ENCODE assay signal across 1 cellular context in the genomic region with DNA sequence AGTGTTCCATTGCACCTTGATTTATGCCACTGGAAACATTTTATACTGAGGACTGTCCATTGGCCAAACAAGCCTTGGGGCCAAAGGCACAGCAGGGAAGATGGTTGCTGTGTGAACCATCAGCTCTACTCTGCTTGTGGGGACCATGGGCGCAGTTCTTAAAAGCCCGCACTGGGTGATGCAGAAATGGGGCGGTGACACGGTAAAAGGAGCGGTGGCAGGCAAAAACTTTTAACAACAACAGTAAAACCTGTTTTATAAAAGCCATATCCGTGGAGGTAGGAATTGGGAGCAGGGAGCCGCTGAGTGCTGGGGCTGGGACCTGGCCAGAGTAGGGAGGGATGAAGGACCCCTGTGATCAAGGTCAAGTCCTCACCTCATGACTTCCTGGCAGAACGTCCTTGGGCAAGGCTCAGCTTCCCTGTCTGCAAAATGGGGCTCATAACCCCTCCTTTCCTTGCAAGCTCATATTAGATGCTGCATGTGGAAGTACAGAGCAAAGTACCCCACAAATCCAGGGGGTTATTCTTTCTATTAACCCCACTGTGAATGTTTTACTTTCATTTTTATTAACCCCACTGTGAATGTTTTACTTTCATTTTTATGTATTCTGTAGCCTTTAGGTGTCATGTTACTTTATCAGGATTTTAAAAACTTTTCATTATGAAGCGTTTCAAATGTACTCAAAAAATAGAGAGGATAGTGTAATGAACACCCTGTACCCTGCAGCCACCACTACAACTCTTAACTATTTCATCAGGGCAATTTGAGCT.
TF ChIP-seq lines count a peak whose summit lies in the region.

No MANE protein-coding gene starts in this region.

TF ChIP-seq in IMR-90, 13 proteins besides CTCF, POLR2A, EP300 and RAD21 (continued from another document):
- TF ChIP-seq USF2 (IDR thresholded peaks at IDR 0.05; ENCODE audit: low read depth, low read length) (no peak), MAFK (IDR thresholded peaks at IDR 0.05; ENCODE audit: low read depth, low read length) (no peak), MXI1 (IDR thresholded peaks at IDR 0.05; ENCODE audit: borderline replicate concordance, low read depth, low read length) (no peak), RFX5 (IDR thresholded peaks at IDR 0.05; ENCODE audit: low read depth, low read length) (no peak), CEBPB (IDR thresholded peaks at IDR 0.05; ENCODE audit: low read depth, low read length) (no peak), MAZ (IDR thresholded peaks at IDR 0.05; ENCODE audit: borderline replicate concordance, low read depth, low read length) (no peak)
